Comparison of ENCODE assay signal across 35 cellular contexts in genomic region chr2:117707874-117708273, GRCh38.
"Had no signal": no experiment of that assay in that cellular context is flagged by ENCODE, and none has a peak within 500 bp of the region (broad histone marks: within the 10 kb centered on the region; RNA-seq: fewer than 3 reads in every experiment).

No MANE protein-coding gene starts in this region.

- H3K27ac ChIP-seq: adrenal gland, body of pancreas, brain microvascular endothelial cell, breast epithelium, WERI-Rb-1 had no signal

- H3K4me3 ChIP-seq: adrenal gland, body of pancreas, breast epithelium had no signal

- FAIRE-seq: astrocyte, TTC549 had no signal

- DNase-seq: activated CD4-positive, alpha-beta memory T cell treated with anti-CD3 and anti-CD28 coated beads, Interleukin-2, amount 10 ng/mL, durations not matched to agents 7 days and 5 days; activated CD4-positive, alpha-beta T cell treated with anti-CD3 and anti-CD28 coated beads for 1 hour; activated CD4-positive, alpha-beta T cell treated with anti-CD3 and anti-CD28 coated beads for 36 hours; activated CD4-positive, alpha-beta T cell treated with anti-CD3 and anti-CD28 coated beads for 48 hours; activated CD4-positive, alpha-beta T cell treated with anti-CD3 and anti-CD28 coated beads, Interleukin-2, amount 10 ng/mL, durations not matched to agents 7 days and 5 days; activated CD4-positive, alpha-beta T cell treated with anti-CD3 and anti-CD28 coated beads, Interleukin-2, amount 50 U/mL, for 48 hours; activated CD4-positive, CD25-positive, alpha-beta regulatory T cell; activated CD8-positive, alpha-beta memory T cell treated with anti-CD3 and anti-CD28 coated beads for 24 hours; activated CD8-positive, alpha-beta memory T cell treated with anti-CD3 and anti-CD28 coated beads, Interleukin-2, amount 10 ng/mL, durations not matched to agents 7 days and 5 days; activated CD8-positive, alpha-beta memory T cell treated with anti-CD3 and anti-CD28 coated beads, Interleukin-2, amount 50 U/mL, for 48 hours; activated CD8-positive, alpha-beta T cell treated with anti-CD3 and anti-CD28 coated beads, Interleukin-2, amount 10 ng/mL, durations not matched to agents 7 days and 5 days; activated effector memory CD4-positive, alpha-beta T cell treated with anti-CD3 and anti-CD28 coated beads, Interleukin-2, amount 50 U/mL, for 16 hours; activated gamma-delta T cell treated with Interleukin-2 at 50 U/mL for 16 hours; activated naive CD4-positive, alpha-beta T cell; activated naive CD4-positive, alpha-beta T cell treated with anti-CD3 and anti-CD28 coated beads for 36 hours; activated naive CD4-positive, alpha-beta T cell treated with anti-CD3 and anti-CD28 coated beads, Interleukin-2, amount 50 U/mL, for 16 hours; activated naive CD8-positive, alpha-beta T cell treated with anti-CD3 and anti-CD28 coated beads for 36 hours; activated T-cell treated with anti-CD3 and anti-CD28 coated beads, Interleukin-2, amount 50 U/mL, for 24 hours; activated T-cell treated with anti-CD3 and anti-CD28 coated beads, Interleukin-2, amount 50 U/mL, for 48 hours; adrenal gland; amniotic stem cell; aorta; body of pancreas; brain microvascular endothelial cell; central memory CD4-positive, alpha-beta T cell; T-helper 1 cell; T-helper 2 cell; T-helper 9 cell; WERI-Rb-1 had no signal

- H3K36me3 ChIP-seq: adrenal gland, brain microvascular endothelial cell, breast epithelium, WERI-Rb-1 had no signal

- H3K9me3 ChIP-seq: adrenal gland, body of pancreas, breast epithelium had no signal

- H3K4me1 ChIP-seq: adrenal gland, body of pancreas, breast epithelium had no signal

- ATAC-seq: activated CD4-positive, alpha-beta T cell treated with anti-CD3 and anti-CD28 coated beads for 36 hours; activated CD4-positive, CD25-positive, alpha-beta regulatory T cell treated with anti-CD3 and anti-CD28 coated beads, Interleukin-2, amount 50 U/mL, for 24 hours; activated CD8-positive, alpha-beta memory T cell treated with anti-CD3 and anti-CD28 coated beads, Interleukin-2, amount 10 ng/mL, durations not matched to agents 7 days and 5 days; activated CD8-positive, alpha-beta T cell treated with anti-CD3 and anti-CD28 coated beads, Interleukin-2, amount 10 ng/mL, durations not matched to agents 7 days and 5 days; activated naive CD4-positive, alpha-beta T cell treated with anti-CD3 and anti-CD28 coated beads, Interleukin-2, amount 50 U/mL, for 72 hours; body of pancreas; WTC11 had no signal

- H3K27me3 ChIP-seq: adrenal gland, body of pancreas, brain microvascular endothelial cell, breast epithelium had no signal
